ENCODE assay signal across 15 cellular contexts in genomic region chr19:45474191-45474940, GRCh38. TPM values are rescaled to one million over a fixed set of nuclear protein-coding genes. Genes with fewer than 3 reads are reported as not detected.
DNase-seq lines count a peak whose midpoint lies in the region; ATAC-seq and TF ChIP-seq lines count a peak whose summit lies in the region.
"Had no signal": no experiment of that assay in that cellular context is flagged by ENCODE, and none has a peak within 500 bp of the region (broad histone marks: within the 10 kb centered on the region; RNA-seq: fewer than 3 reads in every experiment).

No MANE protein-coding gene starts in this region.

- H3K9me3 Mint-ChIP-seq in activated CD8-positive, alpha-beta T cell treated with anti-CD3 and anti-CD28 coated beads, Interleukin-2, amount 10 ng/mL, durations not matched to agents 7 days and 5 days (ENCODE audit: insufficient read depth): no peaks in the 10 kb centered on the region
- H3K9me3 Mint-ChIP-seq in activated CD8-positive, alpha-beta T cell treated with anti-CD3 and anti-CD28 coated beads for 36 hours: no peaks in the 10 kb centered on the region
- no peaks in the 10 kb centered on the region for H3K9me3 Mint-ChIP-seq in progenitor cell of endocrine pancreas (ENCODE audit: low read depth)

- H3K9me3 ChIP-seq in fibroblast of lung (ENCODE audit: control insufficient read depth, insufficient read depth, low read depth, low read length): no peaks in the 10 kb centered on the region

- H3K4me1 Mint-ChIP-seq in activated CD8-positive, alpha-beta T cell treated with anti-CD3 and anti-CD28 coated beads, Interleukin-2, amount 10 ng/mL, durations not matched to agents 7 days and 5 days (ENCODE audit: low read depth): peaks cover 47% of the 10 kb centered on the region
- peaks cover 37% of the 10 kb centered on the region for H3K4me1 Mint-ChIP-seq in activated CD8-positive, alpha-beta T cell treated with anti-CD3 and anti-CD28 coated beads for 36 hours (ENCODE audit: low read depth)
- H3K4me1 Mint-ChIP-seq in progenitor cell of endocrine pancreas (ENCODE audit: low read depth): peaks cover 15% of the 10 kb centered on the region

- peaks cover 37% of the 10 kb centered on the region for H3K27me3 Mint-ChIP-seq in activated CD8-positive, alpha-beta T cell treated with anti-CD3 and anti-CD28 coated beads, Interleukin-2, amount 10 ng/mL, durations not matched to agents 7 days and 5 days (ENCODE audit: low read depth)
- peaks cover 6% of the 10 kb centered on the region for H3K27me3 Mint-ChIP-seq in activated CD8-positive, alpha-beta T cell treated with anti-CD3 and anti-CD28 coated beads for 36 hours
- peaks cover 31% of the 10 kb centered on the region for H3K27me3 Mint-ChIP-seq in progenitor cell of endocrine pancreas

- TF ChIP-seq CTCF in activated CD8-positive, alpha-beta T cell treated with anti-CD3 and anti-CD28 coated beads for 36 hours (IDR thresholded peaks at IDR 0.05): no peak
- TF ChIP-seq CTCF in VCaP (conservative IDR thresholded peaks at IDR 0.05): no peak
- TF ChIP-seq CTCF in fibroblast of lung (conservative IDR thresholded peaks at IDR 0.05 in 1 of 2, IDR thresholded peaks at IDR 0.05 in 1 of 2; ENCODE audit: low read depth in 1 of 2, low read length in 2 of 2): no peak
- TF ChIP-seq CTCF in progenitor cell of endocrine pancreas (IDR thresholded peaks at IDR 0.05; ENCODE audit: unreplicated experiment): no peak
- TF ChIP-seq CTCF in GM13977 (IDR thresholded peaks at IDR 0.05; ENCODE audit: extremely low read depth, insufficient read depth, missing control alignments): no peak

- H4K20me1 ChIP-seq in fibroblast of lung (ENCODE audit: control insufficient read depth, extremely low read depth, insufficient read depth, low read length): no peaks in the 10 kb centered on the region

- CTCF ChIA-PET in activated CD8-positive, alpha-beta T cell treated with anti-CD3 and anti-CD28 coated beads, Interleukin-2, amount 10 ng/mL, durations not matched to agents 7 days and 5 days (lab: Charles Lee): interaction anchor here (2.3 to 11.5 kb wide), 2 partner anchors 29 to 35 kb away, joined by 7 to 455 read pairs; no protein-coding TSS in a partner anchor
- CTCF ChIA-PET in activated CD8-positive, alpha-beta T cell treated with anti-CD3 and anti-CD28 coated beads for 36 hours (lab: Charles Lee): interaction anchor here (1.0 to 5.3 kb wide), 4 partner anchors 11 to 84 kb away, joined by 3 to 30 read pairs (median 14); no protein-coding TSS in a partner anchor

- H3K4me3 Mint-ChIP-seq in activated CD8-positive, alpha-beta T cell treated with anti-CD3 and anti-CD28 coated beads, Interleukin-2, amount 10 ng/mL, durations not matched to agents 7 days and 5 days: no peak overlapping the region
- H3K4me3 Mint-ChIP-seq in activated CD8-positive, alpha-beta T cell treated with anti-CD3 and anti-CD28 coated beads for 36 hours: no peak overlapping the region
- no peak overlapping the region for H3K4me3 Mint-ChIP-seq in progenitor cell of endocrine pancreas (ENCODE audit: low read depth)

- intact Hi-C loops in activated CD8-positive, alpha-beta T cell treated with anti-CD3 and anti-CD28 coated beads for 36 hours (cut with micrococcal nuclease): loop anchor here (10.0 kb wide), 1 partner anchor 50 kb away; the partner anchor contains the start of gene ERCC1

- H3K36me3 Mint-ChIP-seq in activated CD8-positive, alpha-beta T cell treated with anti-CD3 and anti-CD28 coated beads, Interleukin-2, amount 10 ng/mL, durations not matched to agents 7 days and 5 days (ENCODE audit: low read depth): no peaks in the 10 kb centered on the region
- H3K36me3 Mint-ChIP-seq in activated CD8-positive, alpha-beta T cell treated with anti-CD3 and anti-CD28 coated beads for 36 hours (ENCODE audit: low read depth): peaks cover 17% of the 10 kb centered on the region
- H3K36me3 Mint-ChIP-seq in progenitor cell of endocrine pancreas (ENCODE audit: insufficient read depth): no peaks in the 10 kb centered on the region

- peak overlapping the region; percentile 65 for H3K4me2 ChIP-seq in fibroblast of lung (ENCODE audit: extremely low read depth, insufficient read depth, low read length)

- no peaks in the 10 kb centered on the region for H3K27me3 ChIP-seq in fibroblast of lung (ENCODE audit: control insufficient read depth, insufficient read depth, low read length)

- H3K27ac Mint-ChIP-seq in activated CD8-positive, alpha-beta T cell treated with anti-CD3 and anti-CD28 coated beads, Interleukin-2, amount 10 ng/mL, durations not matched to agents 7 days and 5 days: no peak overlapping the region
- H3K27ac Mint-ChIP-seq in activated CD8-positive, alpha-beta T cell treated with anti-CD3 and anti-CD28 coated beads for 36 hours: no peak overlapping the region
- peak overlapping the region; percentile 56 for H3K27ac Mint-ChIP-seq in progenitor cell of endocrine pancreas

- H3K79me2 ChIP-seq in fibroblast of lung (ENCODE audit: control insufficient read depth, insufficient read depth, low read length): peaks cover 56% of the 10 kb centered on the region

- no peak for DNase-seq in activated CD8-positive, alpha-beta T cell treated with anti-CD3 and anti-CD28 coated beads, Interleukin-2, amount 10 ng/mL, durations not matched to agents 7 days and 5 days
- DNase-seq in activated CD8-positive, alpha-beta T cell treated with anti-CD3 and anti-CD28 coated beads for 36 hours: no peak
- no peak for DNase-seq in fibroblast of lung (ENCODE audit: low read depth in 2 of 2)
- no peak for DNase-seq in progenitor cell of endocrine pancreas (ENCODE audit: low spot score, unreplicated experiment)
- DNase-seq in GOT3 (lab: John Stamatoyannopoulos, UW): no peak
- DNase-seq in dermis blood vessel endothelial cell: no peak
- DNase-seq in GM13977 (ENCODE audit: low spot score): no peak
- DNase-seq: activated CD8-positive, alpha-beta memory T cell treated with anti-CD3 and anti-CD28 coated beads for 24 hours; GDM1; KG1; NCI-H1694; occipital lobe had no signal

- H3K36me3 ChIP-seq in fibroblast of lung (ENCODE audit: control insufficient read depth, insufficient read depth, low read length): no peaks in the 10 kb centered on the region

- H3K9ac ChIP-seq in fibroblast of lung (ENCODE audit: insufficient read depth, low read length): no peak overlapping the region

- H3K27ac ChIP-seq in VCaP (peak overlapping the region; percentile 28), fibroblast of lung (ENCODE audit: insufficient read depth, low read length) (peak overlapping the region; percentile 46)

- ATAC-seq in activated CD8-positive, alpha-beta T cell treated with anti-CD3 and anti-CD28 coated beads, Interleukin-2, amount 10 ng/mL, durations not matched to agents 7 days and 5 days: peak; percentile 0
- ATAC-seq in activated CD8-positive, alpha-beta T cell treated with anti-CD3 and anti-CD28 coated beads for 36 hours: no peak
- ATAC-seq: esophagus mucosa had no signal

- in situ Hi-C loops in GM13977 (cut with MboI; ENCODE audit: low pct_unique_long_range_greater_than_20kb, low sequenced_read_pairs, unreplicated experiment): no loop called here

- POLR2A ChIA-PET in activated CD8-positive, alpha-beta T cell treated with anti-CD3 and anti-CD28 coated beads, Interleukin-2, amount 10 ng/mL, durations not matched to agents 7 days and 5 days (lab: Charles Lee): no interaction called here
- POLR2A ChIA-PET in activated CD8-positive, alpha-beta T cell treated with anti-CD3 and anti-CD28 coated beads for 36 hours (lab: Charles Lee): interaction anchor here (0.6 to 1.4 kb wide), 3 partner anchors 24 to 373 kb away, joined by 3 to 4 read pairs (median 3); no protein-coding TSS in a partner anchor

- H3K4me3 ChIP-seq in fibroblast of lung (replicated peaks in 1 of 4; ENCODE audit: control extremely low read depth in 1 of 4, insufficient read depth in 1 of 4, low read depth in 3 of 4, low read length in 4 of 4): peak overlapping the region in 1 of 4 experiments; percentile 8

- H3K4me1 ChIP-seq in fibroblast of lung (ENCODE audit: control insufficient read depth, extremely low read depth, insufficient read depth, low read length): peaks cover 10% of the 10 kb centered on the region

- no peak overlapping the region for H2AFZ ChIP-seq in fibroblast of lung (ENCODE audit: low read length)

RNA-seq across cellular contexts. Expression of gene FOSB, which starts 6.6 kb away (rescaled TPM):
- 100 to 1,000 TPM; 154 to 172 TPM for total RNA-seq in activated CD8-positive, alpha-beta T cell treated with anti-CD3 and anti-CD28 coated beads, Interleukin-2, amount 10 ng/mL, durations not matched to agents 7 days and 5 days
- 10 to 100 TPM; 70.0 to 71.2 TPM for total RNA-seq in activated CD8-positive, alpha-beta T cell treated with anti-CD3 and anti-CD28 coated beads for 36 hours
- total RNA-seq in fibroblast of lung (9.5 and 24.9 TPM in 2 replicates), progenitor cell of endocrine pancreas (5.3 and 7.3 TPM in 2 replicates), dermis blood vessel endothelial cell (0.65 and 23.8 TPM in 2 replicates)
- polyA plus RNA-seq in fibroblast of lung: 2.8 and 48.6 TPM in 2 replicates
- 4.6 and 43.1 TPM in 2 replicates for polyA plus RNA-seq in fibroblast of lung (2012)
- polyA minus RNA-seq in fibroblast of lung (ENCODE audit: low replicate concordance): 20.3 and 218 TPM in 2 replicates

RNA-seq across cellular contexts. Expression of gene RTN2, which starts 22.5 kb away (rescaled TPM):
- 1 to 10 TPM; 2.0 to 3.4 TPM for total RNA-seq in activated CD8-positive, alpha-beta T cell treated with anti-CD3 and anti-CD28 coated beads, Interleukin-2, amount 10 ng/mL, durations not matched to agents 7 days and 5 days
- total RNA-seq in activated CD8-positive, alpha-beta T cell treated with anti-CD3 and anti-CD28 coated beads for 36 hours: 1 to 10 TPM; 2.6 to 3.0 TPM
- total RNA-seq in fibroblast of lung: 5.1 and 7.9 TPM in 2 replicates
- 8.9 and 11.7 TPM in 2 replicates for polyA plus RNA-seq in fibroblast of lung
- 19.8 and 23.8 TPM in 2 replicates for polyA plus RNA-seq in fibroblast of lung (2012)
- 15.0 and 45.2 TPM in 2 replicates for polyA minus RNA-seq in fibroblast of lung (ENCODE audit: low replicate concordance)
- 17.9 and 21.6 TPM in 2 replicates for total RNA-seq in progenitor cell of endocrine pancreas
- 9.0 and 10.2 TPM in 2 replicates for total RNA-seq in dermis blood vessel endothelial cell

RNA-seq across cellular contexts. Expression of gene PPM1N, which starts 23.9 kb away (rescaled TPM):
- 1 to 10 TPM; 1.6 to 3.2 TPM for total RNA-seq in activated CD8-positive, alpha-beta T cell treated with anti-CD3 and anti-CD28 coated beads, Interleukin-2, amount 10 ng/mL, durations not matched to agents 7 days and 5 days
- 1 to 10 TPM; 3.7 to 4.2 TPM for total RNA-seq in activated CD8-positive, alpha-beta T cell treated with anti-CD3 and anti-CD28 coated beads for 36 hours
- total RNA-seq in fibroblast of lung: 1.8 and 2.8 TPM in 2 replicates
- polyA plus RNA-seq in fibroblast of lung: 2.3 and 2.6 TPM in 2 replicates
- 3.1 and 3.2 TPM in 2 replicates for polyA plus RNA-seq in fibroblast of lung (2012)
- not detected in 2 replicates for polyA minus RNA-seq in fibroblast of lung (ENCODE audit: low replicate concordance)
- total RNA-seq in progenitor cell of endocrine pancreas: 0.62 TPM in 1 of 2 replicates, not detected in the other
- 0.60 and 1.5 TPM in 2 replicates for total RNA-seq in dermis blood vessel endothelial cell
- total RNA-seq: cerebellum had no signal

RNA-seq across cellular contexts. Expression of gene VASP, which starts 32.9 kb away (rescaled TPM):
- 100 to 1,000 TPM; 215 to 222 TPM for total RNA-seq in activated CD8-positive, alpha-beta T cell treated with anti-CD3 and anti-CD28 coated beads, Interleukin-2, amount 10 ng/mL, durations not matched to agents 7 days and 5 days
- 100 to 1,000 TPM; 152 to 153 TPM for total RNA-seq in activated CD8-positive, alpha-beta T cell treated with anti-CD3 and anti-CD28 coated beads for 36 hours
- total RNA-seq in fibroblast of lung (33.1 and 40.3 TPM in 2 replicates), progenitor cell of endocrine pancreas (93.4 and 94.9 TPM in 2 replicates), dermis blood vessel endothelial cell (93.9 and 101 TPM in 2 replicates)
- polyA plus RNA-seq in fibroblast of lung: 62.3 and 67.9 TPM in 2 replicates
- 74.5 and 87.1 TPM in 2 replicates for polyA plus RNA-seq in fibroblast of lung (2012)
- polyA minus RNA-seq in fibroblast of lung (ENCODE audit: low replicate concordance): 70.0 and 82.2 TPM in 2 replicates

RNA-seq across cellular contexts. Expression of gene ERCC1, which starts 50.6 kb away (rescaled TPM):
- total RNA-seq in activated CD8-positive, alpha-beta T cell treated with anti-CD3 and anti-CD28 coated beads, Interleukin-2, amount 10 ng/mL, durations not matched to agents 7 days and 5 days: 10 to 100 TPM; 57.5 to 64.8 TPM
- 10 to 100 TPM; 41.6 to 46.5 TPM for total RNA-seq in activated CD8-positive, alpha-beta T cell treated with anti-CD3 and anti-CD28 coated beads for 36 hours
- total RNA-seq in fibroblast of lung (81.1 and 81.4 TPM in 2 replicates), progenitor cell of endocrine pancreas (58.5 and 64.8 TPM in 2 replicates), dermis blood vessel endothelial cell (56.5 and 63.1 TPM in 2 replicates)
- polyA plus RNA-seq in fibroblast of lung: 49.3 and 69.6 TPM in 2 replicates
- 104 and 125 TPM in 2 replicates for polyA plus RNA-seq in fibroblast of lung (2012)
- polyA minus RNA-seq in fibroblast of lung (ENCODE audit: low replicate concordance): 181 and 256 TPM in 2 replicates
